In the genomic region with DNA sequence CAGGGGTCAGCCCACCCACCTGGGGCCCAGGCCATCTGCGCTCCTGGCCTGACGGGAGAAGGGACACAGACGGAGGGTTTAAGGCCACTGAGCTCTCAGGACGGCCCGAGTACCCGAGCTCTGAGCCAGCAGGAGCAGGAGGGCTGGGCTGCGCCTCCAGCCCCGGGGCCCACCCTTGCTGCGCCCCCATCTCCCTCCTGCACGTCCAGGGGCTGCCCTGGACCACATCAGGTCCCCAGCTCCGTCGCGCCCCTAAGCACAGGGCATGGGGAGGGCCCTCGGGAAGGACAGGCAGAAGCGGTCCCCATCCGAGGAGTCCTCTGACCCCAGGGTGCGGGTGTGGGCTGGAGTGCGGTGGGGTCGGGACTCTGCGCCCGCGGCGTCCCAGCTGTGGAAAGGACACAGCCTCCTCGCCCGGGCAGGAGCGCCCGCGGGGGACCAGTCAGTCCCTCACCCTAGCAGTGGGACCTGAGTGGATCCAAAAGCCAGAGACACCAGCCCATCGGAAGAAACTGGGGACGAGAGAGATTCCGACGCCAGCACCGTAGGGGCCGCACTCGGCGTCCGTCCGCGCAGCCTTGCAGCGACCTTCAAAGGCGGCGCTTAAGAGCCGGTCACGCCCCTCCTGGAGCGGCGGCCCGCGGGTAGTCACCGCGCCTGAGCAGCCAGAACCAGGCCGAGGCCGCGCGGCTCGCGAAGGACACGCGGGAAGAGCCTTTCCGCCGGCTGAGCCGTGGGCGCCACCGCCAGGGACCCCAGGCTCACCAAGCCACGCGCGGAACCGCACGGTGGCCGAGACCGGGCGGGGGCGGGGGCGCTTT, we compare ENCODE assay signal across 9 cellular contexts. TPM values are rescaled to one million over a fixed set of nuclear protein-coding genes. Genes with fewer than 3 reads are reported as not detected.
A peak's percentile ranks its signal among the peaks of the same experiment; 100 is the strongest.
DNase-seq lines count a peak whose midpoint lies in the region; ATAC-seq, FAIRE-seq and TF ChIP-seq lines count a peak whose summit lies in the region.
"Had no signal": no experiment of that assay in that cellular context is flagged by ENCODE, and none has a peak within 500 bp of the region (broad histone marks: within the 10 kb centered on the region; RNA-seq: fewer than 3 reads in every experiment).

No MANE protein-coding gene starts in this region.

- no peak overlapping the region for H3K56ac ChIP-seq in H1 (replicated peaks; ENCODE audit: insufficient read length, low read depth, low read length)
- peak overlapping the region; percentile 75 for H3K56ac ChIP-seq in mesendoderm (ENCODE audit: low read length)

- H3K4me1 ChIP-seq in H1 (replicated peaks in 1 of 4; ENCODE audit: control insufficient read depth in 3 of 4, insufficient read depth in 4 of 4, low read length in 3 of 4) (peaks cover 0 to 8% (median 6%) of the 10 kb centered on the region in 4 experiments; a peak in 4 of 7 replicates), mesendoderm (ENCODE audit: control insufficient read depth, low read depth, low read length) (no peaks in the 10 kb centered on the region)

- H3K9ac ChIP-seq in H1 (replicated peaks in 1 of 4; ENCODE audit: extremely low read depth in 1 of 4, low read depth in 3 of 4, low read length in 3 of 4) (no peak overlapping the region), mesendoderm (ENCODE audit: low read length) (peak overlapping the region; percentile 59)

- FAIRE-seq in H1 (lab: Jason Lieb, UNC): no peak

- TF ChIP-seq EP300 in H1 (IDR thresholded peaks at IDR 0.05; ENCODE audit: borderline replicate concordance in 1 of 2, low read depth in 2 of 2, low read length in 2 of 2): no peak

- H4K20me1 ChIP-seq in H1 (replicated peaks in 1 of 2; ENCODE audit: control insufficient read depth in 1 of 2, insufficient read depth in 2 of 2, low read length in 2 of 2): peaks cover 0 to 1% of the 10 kb centered on the region in 2 experiments

- DNase-seq in GM13976 (ENCODE audit: low spot score): peak; percentile 72
- DNase-seq in T-cell: peak in 14 of 34 experiments; percentile 3 to 39 (median 16)
- peak in 1 of 2 experiments; percentile 65 for DNase-seq in H1 (ENCODE audit: low read depth in 1 of 2, low spot score in 2 of 2)
- DNase-seq in mesendoderm: peak; percentile 57
- DNase-seq in stimulated activated CD8-positive, alpha-beta memory T cell treated with anti-CD3 and anti-CD28 coated beads, Interleukin-4, amount 100 ng/mL, for 48 hours: peak; percentile 63
- no peak for DNase-seq in ACHN

- no peaks in the 10 kb centered on the region for H3K36me3 Mint-ChIP-seq in T-cell

- H3K27ac ChIP-seq in H1 (ENCODE audit: low read depth, low read length) (no peak overlapping the region), mesendoderm (ENCODE audit: low read depth, low read length) (no peak overlapping the region)

- H3K23ac ChIP-seq in H1 (ENCODE audit: insufficient read length) (no peak overlapping the region), mesendoderm (ENCODE audit: low read length) (peak overlapping the region; percentile 66)

- WGBS in H1 (ENCODE audit: extremely low coverage in 1 of 2, insufficient coverage in 1 of 2, insufficient read length in 1 of 2, insufficient replicate concordance in 2 of 2, low coverage in 1 of 2, low lambda C conversion rate in 2 of 2, missing lambda C conversion rate in 1 of 2), 2 experiments: 24% methylated on average over 43 of the region's 73 CpGs; no CpG with 5 or more reads in 1 of the 2 experiments
- WGBS in mesendoderm (ENCODE audit: extremely low coverage, insufficient coverage, low lambda C conversion rate): no CpG with 5 or more reads among the region's 73 CpGs

- peak overlapping the region; percentile 86 to 87 for H3K4me2 ChIP-seq in H1 (ENCODE audit: insufficient read depth in 1 of 2, low read depth in 2 of 2, low read length in 2 of 2)
- H3K4me2 ChIP-seq in mesendoderm (ENCODE audit: low read length): peak overlapping the region; percentile 50

- POLR2A ChIA-PET in T-cell (lab: Charles Lee) (no interaction called here), H1 (lab: Charles Lee; ENCODE audit: partially characterized antibody) (interaction anchor here (0.6 to 1.7 kb wide), 3 partner anchors 8 to 180 kb away, joined by 4 read pairs; no protein-coding TSS in a partner anchor)

- H2BK12ac ChIP-seq in H1 (ENCODE audit: low read depth, low read length): 0 out of 2 replicates have a peak overlapping the region, but pooled peaks have one; percentile 50

- peaks cover 8% of the 10 kb centered on the region; the same call in 1 of the 2 replicates for H3K23me2 ChIP-seq in H1 (ENCODE audit: low read depth, low read length)

- in situ Hi-C loops in GM13976 (cut with MboI; ENCODE audit: low sequenced_read_pairs, unreplicated experiment) (no loop called here), ACHN (cut with HindIII; ENCODE audit: low pct_ligation_motif_present, low pct_unique_long_range_greater_than_20kb, low sequenced_read_pairs) (no loop called here)

- peaks cover 8 to 21% of the 10 kb centered on the region in 2 donors for H3K27me3 Mint-ChIP-seq in T-cell

- no peak overlapping the region; the same call in 1 of the 2 replicates for H2BK15ac ChIP-seq in H1 (ENCODE audit: low read length)
- H2BK15ac ChIP-seq in mesendoderm (replicated peaks; ENCODE audit: low read depth): no peak overlapping the region

- no peaks in the 10 kb centered on the region for H3K9me3 Mint-ChIP-seq in T-cell
- H3K9me3 Mint-ChIP-seq: stimulated activated naive CD8-positive, alpha-beta T cell treated with anti-CD3 and anti-CD28 coated beads, Interleukin-15, Interleukin-2, amounts not matched to agents 100 ng/mL and 50 ng/mL, for 24 hours had no signal

- ATAC-seq in T-cell (replicated peaks in 1 of 4) (peak; percentile 63 to 80 (median 74)), GM19395 (IDR thresholded peaks at IDR 0.05; ENCODE audit: unreplicated experiment) (no peak), GM18520 (IDR thresholded peaks at IDR 0.05; ENCODE audit: unreplicated experiment) (no peak)

- no peak overlapping the region for H2AK5ac ChIP-seq in H1 (ENCODE audit: low read depth, low read length)
- H2AK5ac ChIP-seq in mesendoderm (ENCODE audit: low read length): no peak overlapping the region

- no peaks in the 10 kb centered on the region for H3K9me3 ChIP-seq in H1 (ENCODE audit: insufficient read depth in 2 of 2, low read depth in 1 of 2, low read length in 1 of 2)

- H4K8ac ChIP-seq in H1 (ENCODE audit: extremely low read depth, insufficient read depth, low read length): no peak overlapping the region; the same call in none of the 2 replicates
- H4K8ac ChIP-seq in mesendoderm (ENCODE audit: low read depth, low read length): no peak overlapping the region

- TF ChIP-seq CTCF in GM13976 (IDR thresholded peaks at IDR 0.05; ENCODE audit: borderline replicate concordance, control extremely low read depth, extremely low read depth, insufficient read depth, missing control alignments) (no peak), H1 (IDR thresholded peaks at IDR 0.05; ENCODE audit: control extremely low read depth in 1 of 3, insufficient read depth in 1 of 3, low read depth in 1 of 3, low read length in 3 of 3) (no peak)

- no peak overlapping the region for H3K27ac Mint-ChIP-seq in T-cell
- H3K27ac Mint-ChIP-seq: stimulated activated naive CD8-positive, alpha-beta T cell treated with anti-CD3 and anti-CD28 coated beads, Interleukin-15, Interleukin-2, amounts not matched to agents 100 ng/mL and 50 ng/mL, for 24 hours had no signal

- H2AFZ ChIP-seq in H1 (ENCODE audit: low read length): no peak overlapping the region

- peak overlapping the region; percentile 31 for H4K91ac ChIP-seq in H1 (replicated peaks; ENCODE audit: insufficient read length, low read length)

- H3K79me2 ChIP-seq in H1 (ENCODE audit: control insufficient read depth in 1 of 2, insufficient read depth in 2 of 2, low read length in 2 of 2) (no peaks in the 10 kb centered on the region), mesendoderm (ENCODE audit: control insufficient read depth, insufficient read depth, low read length) (no peaks in the 10 kb centered on the region)

- H3K18ac ChIP-seq in H1 (ENCODE audit: extremely low read depth, low read length): no peak overlapping the region; the same call in 1 of the 2 replicates
- no peak overlapping the region for H3K18ac ChIP-seq in mesendoderm (ENCODE audit: low read length)

- no peak for TF ChIP-seq POLR2A in H1 (IDR thresholded peaks at IDR 0.05; ENCODE audit: control extremely low read depth in 1 of 2, low read depth in 2 of 2, low read length in 2 of 2)

- no peak overlapping the region for H2BK20ac ChIP-seq in H1 (ENCODE audit: low read length)

- H3K4me1 Mint-ChIP-seq in T-cell: peaks cover 3 to 6% (median 5%) of the 10 kb centered on the region in 3 donors

- H4K5ac ChIP-seq in H1 (ENCODE audit: insufficient read length, low read depth, low read length): no peak overlapping the region
- H4K5ac ChIP-seq in mesendoderm (ENCODE audit: low read length): no peak overlapping the region

- H3K14ac ChIP-seq in H1 (ENCODE audit: insufficient read length): no peak overlapping the region

- H2BK5ac ChIP-seq in H1 (ENCODE audit: low read depth, low read length) (no peak overlapping the region), mesendoderm (ENCODE audit: low read length) (no peak overlapping the region)

- H3K79me1 ChIP-seq in H1 (ENCODE audit: low read depth, low read length) (no peaks in the 10 kb centered on the region), mesendoderm (ENCODE audit: low read length) (no peaks in the 10 kb centered on the region)

- H3K4me3 ChIP-seq in H1 (ENCODE audit: extremely low read depth in 1 of 4, insufficient read depth in 2 of 4, low read depth in 3 of 4, low read length in 4 of 4) (peak overlapping the region; percentile 31 to 57 (median 42)), mesendoderm (ENCODE audit: low read length) (no peak overlapping the region)

- TF ChIP-seq RAD21 in H1 (IDR thresholded peaks at IDR 0.05 in 1 of 2, conservative IDR thresholded peaks at IDR 0.05 in 1 of 2; ENCODE audit: low read depth in 2 of 2, low read length in 2 of 2): no peak

- H3K27me3 ChIP-seq in H1 (replicated peaks in 1 of 4; ENCODE audit: control insufficient read depth in 3 of 4, extremely low read depth in 1 of 4, insufficient read depth in 3 of 4, low read length in 3 of 4) (peaks cover 14 to 31% (median 28%) of the 10 kb centered on the region in 4 experiments; a peak in 6 of 7 replicates), mesendoderm (ENCODE audit: insufficient read depth, low read length, poor library complexity) (peaks cover 6% of the 10 kb centered on the region)

- no peak overlapping the region for H2BK120ac ChIP-seq in H1 (replicated peaks; ENCODE audit: low read depth, low read length)
- H2BK120ac ChIP-seq in mesendoderm (ENCODE audit: low read depth, low read length): no peak overlapping the region

- H3K36me3 ChIP-seq in H1 (ENCODE audit: control insufficient read depth in 2 of 4, insufficient read depth in 4 of 4, low read length in 3 of 4): no peaks in the 10 kb centered on the region
- no peaks in the 10 kb centered on the region for H3K36me3 ChIP-seq in mesendoderm (ENCODE audit: control insufficient read depth, insufficient read depth, low read length)

- H3K4ac ChIP-seq in H1 (replicated peaks; ENCODE audit: insufficient read length, low read depth, low read length): no peak overlapping the region
- no peak overlapping the region for H3K4ac ChIP-seq in mesendoderm (ENCODE audit: low read depth, low read length)

- CTCF ChIA-PET in T-cell (lab: Charles Lee): no interaction called here
- CTCF ChIA-PET in H1 (lab: Charles Lee; ENCODE audit: partially characterized antibody): interaction anchor here (0.8 to 3.4 kb wide), 10 partner anchors 13 to 412 kb away, joined by 3 to 37 read pairs (median 4); partner anchors contain the start of gene NUDCD3

- peak overlapping the region; percentile 28 to 53 (median 50) for H3K4me3 Mint-ChIP-seq in T-cell

RNA-seq across cellular contexts. Expression of gene CAMK2B, which starts 15.9 kb away (rescaled TPM):
- under 1 TPM in 1 of 5 donors, not detected in 4; 0.35 TPM for total RNA-seq in T-cell
- 0.15 and 0.17 TPM in 2 replicates for total RNA-seq in H1 (2021; fragmentation: NEBNext Ultra II Directional; extraction: Animal tissue kit (Norgen Biotek cat#: 25700))
- polyA plus RNA-seq in H1 (2011; rRNA removed): 0.05 and 0.14 TPM in 2 replicates
- 0.39 TPM for polyA plus RNA-seq in H1 (2011; cell fraction: cytosol; rRNA removed)
- polyA plus RNA-seq in H1 (2011; cell fraction: nucleus; rRNA removed): 0.23 TPM
- polyA plus RNA-seq in H1 (2012, experiment 1 of 2): 0.04 to 0.09 TPM (median 0.09 TPM) in 3 of 4 replicates, not detected in the other
- not detected for polyA plus RNA-seq in H1 (2012, experiment 2 of 2)
- 0.02 TPM for polyA plus RNA-seq in H1 (2013, experiment 1 of 2)
- polyA plus RNA-seq in H1 (2013, experiment 2 of 2): 0.02 TPM
- not detected in 2 replicates for polyA minus RNA-seq in H1 (2011; rRNA and poly(A)+ RNA removed)
- not detected for polyA minus RNA-seq in H1 (2011; cell fraction: cytosol; rRNA and poly(A)+ RNA removed)
- not detected for polyA minus RNA-seq in H1 (2011; cell fraction: nucleus; rRNA and poly(A)+ RNA removed)
- polyA plus RNA-seq in mesendoderm (2013, experiment 1 of 2): 0.06 TPM
- 0.08 TPM for polyA plus RNA-seq in mesendoderm (2013, experiment 2 of 2)

Comparison
In these comparisons a context has a peak if more than half of its experiments do, and no peak if none do; other contexts are left out.
1. ATAC-seq: peak in T-cell (4 of 4); none in GM19395 (single experiment) and GM18520 (single experiment).